ENCODE assay signal across 8 cellular contexts in the genomic region with DNA sequence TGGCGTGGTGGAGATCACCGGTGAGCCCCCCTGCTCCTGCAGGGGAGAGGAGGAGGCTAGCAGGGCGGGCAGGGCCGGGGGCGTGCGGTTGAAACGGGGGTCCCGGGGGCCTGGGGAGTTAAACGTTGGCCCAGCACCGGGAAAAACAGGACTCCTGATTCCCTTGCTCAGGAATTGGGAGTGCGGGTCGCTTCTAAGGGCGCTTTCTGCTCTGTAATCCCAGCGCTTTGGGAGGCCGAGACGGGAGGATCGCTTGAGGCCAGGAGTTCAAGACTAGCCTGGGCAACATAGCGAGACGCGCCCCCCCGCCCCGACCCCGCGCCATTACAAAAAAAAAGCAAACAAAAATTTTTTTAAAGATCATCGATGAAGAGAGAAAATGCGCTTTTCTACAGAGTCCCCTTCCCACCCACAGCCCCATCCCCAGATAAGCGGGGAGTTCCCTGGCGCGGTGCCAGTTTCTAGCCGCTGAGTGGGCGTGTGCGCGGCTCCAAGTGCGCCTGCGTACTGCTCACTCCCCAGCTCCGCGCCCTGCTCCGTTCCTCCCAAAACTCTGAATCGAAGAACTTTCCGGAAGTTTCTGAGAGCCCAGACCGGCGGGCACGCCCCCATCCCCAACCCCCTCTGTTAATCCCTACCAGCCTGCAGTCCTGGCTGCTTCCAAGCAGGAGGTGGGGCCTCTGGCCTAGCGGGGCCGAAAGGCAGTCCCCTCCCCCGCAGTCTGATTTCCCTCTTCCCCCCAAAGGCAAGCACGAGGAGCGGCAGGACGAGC. TPM values are rescaled to one million over a fixed set of nuclear protein-coding genes. Genes with fewer than 3 reads are reported as not detected.
DNase-seq lines count a peak whose midpoint lies in the region; ATAC-seq and TF ChIP-seq lines count a peak whose summit lies in the region.

No MANE protein-coding gene starts in this region.

- intact Hi-C loops in left cardiac atrium (cut with DNase I) (no loop called here), posterior vena cava (cut with DNase I) (no loop called here)

- peak overlapping the region; percentile 91 for H3K4me3 Mint-ChIP-seq in type B pancreatic cell

- H3K4me1 Mint-ChIP-seq in type B pancreatic cell (ENCODE audit: unreplicated experiment), result peaks cover 30% of the 10 kb centered on the region

- no peaks in the 10 kb centered on the region for H3K36me3 Mint-ChIP-seq in type B pancreatic cell

- no peaks in the 10 kb centered on the region for H3K27me3 Mint-ChIP-seq in type B pancreatic cell

- TF ChIP-seq CTCF in AG09319 (IDR thresholded peaks at IDR 0.05; ENCODE audit: low read depth, low read length) (no peak), type B pancreatic cell (conservative IDR thresholded peaks at IDR 0.05) (no peak)

- peak overlapping the region; percentile 91 for H3K27ac Mint-ChIP-seq in type B pancreatic cell

- peak; percentile 47 for ATAC-seq in GM19035 (IDR thresholded peaks at IDR 0.05; ENCODE audit: unreplicated experiment)
- peak; percentile 55 to 72 for ATAC-seq in left cardiac atrium

- no peaks in the 10 kb centered on the region for H3K9me3 Mint-ChIP-seq in type B pancreatic cell

- peak; percentile 92 for DNase-seq in AG09319 (ENCODE audit: extremely low read depth, low read depth)
- peak; percentile 83 for DNase-seq in LoVo (ENCODE audit: low spot score)
- DNase-seq in T-helper 1 cell, result peak; percentile 72 to 80 (median 77)
- peak; percentile 95 for DNase-seq in amniotic epithelial cell (ENCODE audit: low read depth)
- DNase-seq in left cardiac atrium, result peak; percentile 91
- peak; percentile 96 for DNase-seq in posterior vena cava (ENCODE audit: low spot score)
- DNase-seq in type B pancreatic cell (ENCODE audit: extremely low spot score, unreplicated experiment), result peak; percentile 86

RNA-seq across cellular contexts. Expression of a gene that starts 0.8 kb away (rescaled TPM):
- total RNA-seq in left cardiac atrium (1,000 to 10,000 TPM; 1,191 to 2,127 TPM), posterior vena cava (1,000 to 10,000 TPM; 2,473 to 2,747 TPM), type B pancreatic cell (ENCODE audit: low replicate concordance) (228 and 315 TPM in 2 replicates)

RNA-seq across cellular contexts. Expression of a gene that starts 55.5 kb away (rescaled TPM):
- total RNA-seq in left cardiac atrium (100 to 1,000 TPM; 218 to 253 TPM), posterior vena cava (100 to 1,000 TPM; 114 to 134 TPM), type B pancreatic cell (ENCODE audit: low replicate concordance) (140 TPM in 2 replicates)

Comparison
In these comparisons a context has a peak if more than half of its experiments do, and no peak if none do; other contexts are left out.
1. Peak in every context shown above with its lines: DNase-seq and ATAC-seq.